ENCODE assay signal across 8 cellular contexts in genomic region chr7:8176370-8177081, GRCh38.
DNase-seq lines count a peak whose midpoint lies in the region; ATAC-seq lines count a peak whose summit lies in the region.

No MANE protein-coding gene starts in this region.

- no peaks in the 10 kb centered on the region for H3K27me3 Mint-ChIP-seq in CD4-positive, alpha-beta memory T cell
- no peaks in the 10 kb centered on the region for H3K27me3 Mint-ChIP-seq in T-helper 2 cell treated with Interferon-gamma antibody and Interleukin-4, amounts not matched to agents 5 μg/mL and 100 μg/mL, for 36 hours (ENCODE audit: low read depth)
- no peaks in the 10 kb centered on the region for H3K27me3 Mint-ChIP-seq in dendritic cell treated with granulocyte-macrophage colony-stimulating factor and Interleukin-4, amounts not matched to agents 40 ng/mL and 50 ng/mL, for 4 days

- intact Hi-C loops in CD4-positive, alpha-beta memory T cell (cut with micrococcal nuclease), result loop anchor here (1.0 to 2.0 kb wide), 4 partner anchors 28 to 208 kb away; partner anchors contain the start of gene GLCCI1
- intact Hi-C loops in dendritic cell treated with granulocyte-macrophage colony-stimulating factor and Interleukin-4, amounts not matched to agents 40 ng/mL and 50 ng/mL, for 4 days (cut with micrococcal nuclease), result no loop called here

- H3K27ac Mint-ChIP-seq in CD4-positive, alpha-beta memory T cell, result peak overlapping the region; percentile 91 to 98 (median 97)
- H3K27ac Mint-ChIP-seq in T-helper 2 cell treated with Interferon-gamma antibody and Interleukin-4, amounts not matched to agents 5 μg/mL and 100 μg/mL, for 36 hours, result peak overlapping the region; percentile 97
- peak overlapping the region; percentile 44 for H3K27ac Mint-ChIP-seq in dendritic cell treated with granulocyte-macrophage colony-stimulating factor and Interleukin-4, amounts not matched to agents 40 ng/mL and 50 ng/mL, for 4 days

- H3K36me3 Mint-ChIP-seq in CD4-positive, alpha-beta memory T cell, result no peaks in the 10 kb centered on the region
- peaks cover 14% of the 10 kb centered on the region for H3K36me3 Mint-ChIP-seq in T-helper 2 cell treated with Interferon-gamma antibody and Interleukin-4, amounts not matched to agents 5 μg/mL and 100 μg/mL, for 36 hours (ENCODE audit: low read depth)
- no peaks in the 10 kb centered on the region for H3K36me3 Mint-ChIP-seq in dendritic cell treated with granulocyte-macrophage colony-stimulating factor and Interleukin-4, amounts not matched to agents 40 ng/mL and 50 ng/mL, for 4 days (ENCODE audit: low read depth)

- H3K27ac ChIP-seq in CD4-positive, alpha-beta memory T cell (ENCODE audit: low read depth, low read length), result peak overlapping the region; percentile 69

- H3K4me3 ChIP-seq in CD4-positive, alpha-beta memory T cell (ENCODE audit: low read length in 2 of 2), result peak overlapping the region in 1 of 2 donors; percentile 34

- H3K4me3 Mint-ChIP-seq in CD4-positive, alpha-beta memory T cell, result peak overlapping the region; percentile 71 to 87 (median 80)
- peak overlapping the region; percentile 67 for H3K4me3 Mint-ChIP-seq in T-helper 2 cell treated with Interferon-gamma antibody and Interleukin-4, amounts not matched to agents 5 μg/mL and 100 μg/mL, for 36 hours
- peak overlapping the region; percentile 1 for H3K4me3 Mint-ChIP-seq in dendritic cell treated with granulocyte-macrophage colony-stimulating factor and Interleukin-4, amounts not matched to agents 40 ng/mL and 50 ng/mL, for 4 days

- peaks cover 45 to 65% (median 54%) of the 10 kb centered on the region in 4 donors for H3K4me1 Mint-ChIP-seq in CD4-positive, alpha-beta memory T cell
- H3K4me1 Mint-ChIP-seq in T-helper 2 cell treated with Interferon-gamma antibody and Interleukin-4, amounts not matched to agents 5 μg/mL and 100 μg/mL, for 36 hours (ENCODE audit: low read depth), result peaks cover 43% of the 10 kb centered on the region
- H3K4me1 Mint-ChIP-seq in dendritic cell treated with granulocyte-macrophage colony-stimulating factor and Interleukin-4, amounts not matched to agents 40 ng/mL and 50 ng/mL, for 4 days (ENCODE audit: low read depth), result peaks cover 51% of the 10 kb centered on the region

- no peaks in the 10 kb centered on the region for H3K9me3 Mint-ChIP-seq in CD4-positive, alpha-beta memory T cell
- H3K9me3 Mint-ChIP-seq in T-helper 2 cell treated with Interferon-gamma antibody and Interleukin-4, amounts not matched to agents 5 μg/mL and 100 μg/mL, for 36 hours, result peaks cover 8% of the 10 kb centered on the region
- H3K9me3 Mint-ChIP-seq in dendritic cell treated with granulocyte-macrophage colony-stimulating factor and Interleukin-4, amounts not matched to agents 40 ng/mL and 50 ng/mL, for 4 days, result no peaks in the 10 kb centered on the region

- H3K9me3 ChIP-seq in CD4-positive, alpha-beta memory T cell (ENCODE audit: control insufficient read depth in 1 of 2, low read length in 2 of 2), result no peaks in the 10 kb centered on the region

- no peaks in the 10 kb centered on the region for H3K27me3 ChIP-seq in CD4-positive, alpha-beta memory T cell (ENCODE audit: insufficient read depth, low read length)

- peak; percentile 64 for ATAC-seq in GM19328 (IDR thresholded peaks at IDR 0.05; ENCODE audit: unreplicated experiment)
- ATAC-seq in HG03378 (IDR thresholded peaks at IDR 0.05; ENCODE audit: unreplicated experiment), result peak; percentile 70

- no peaks in the 10 kb centered on the region for H3K36me3 ChIP-seq in CD4-positive, alpha-beta memory T cell (ENCODE audit: insufficient read depth, low read length)

- peaks cover 53% of the 10 kb centered on the region for H3K4me1 ChIP-seq in CD4-positive, alpha-beta memory T cell (ENCODE audit: insufficient read depth, low read length)

- POLR2A ChIA-PET in CD4-positive, alpha-beta memory T cell (lab: Charles Lee; ENCODE audit: partially characterized antibody), result interaction anchor here (0.6 to 2.3 kb wide), 14 partner anchors 9 to 536 kb away, joined by 3 to 15 read pairs (median 4); partner anchors contain the start of gene UMAD1

- CTCF ChIA-PET in CD4-positive, alpha-beta memory T cell (lab: Charles Lee; ENCODE audit: partially characterized antibody), result interaction anchor here (0.9 to 1.7 kb wide), 4 partner anchors 16 to 53 kb away, joined by 3 to 4 read pairs (median 4); no protein-coding TSS in a partner anchor

- DNase-seq in CD4-positive, alpha-beta memory T cell, result peak; percentile 64 to 83 (median 69)
- peak; percentile 63 for DNase-seq in T-helper 2 cell treated with Interferon-gamma antibody and Interleukin-4, amounts not matched to agents 5 μg/mL and 100 μg/mL, for 36 hours (ENCODE audit: low spot score)
- peak; percentile 24 to 40 for DNase-seq in stimulated activated CD4-positive, alpha-beta T cell treated with anti-CD3 and anti-CD28 coated beads, Interleukin-4, amount 100 ng/mL, for 48 hours (ENCODE audit: low read depth in 2 of 2)
- DNase-seq in ureter (ENCODE audit: low spot score), result no peak
- DNase-seq in AG08395 (ENCODE audit: low spot score), result no peak

Comparison
In these comparisons a context has a peak if more than half of its experiments do, and no peak if none do; other contexts are left out.
1. DNase-seq: peak in CD4-positive, alpha-beta memory T cell (5 of 5), T-helper 2 cell treated with Interferon-gamma antibody and Interleukin-4, amounts not matched to agents 5 μg/mL and 100 μg/mL, for 36 hours (single experiment) and stimulated activated CD4-positive, alpha-beta T cell treated with anti-CD3 and anti-CD28 coated beads, Interleukin-4, amount 100 ng/mL, for 48 hours (2 of 2); none in ureter (single experiment) and AG08395 (single experiment).
2. H3K27ac Mint-ChIP-seq: peak in every context shown above with its lines; median percentile 97 in CD4-positive, alpha-beta memory T cell; 97 in T-helper 2 cell treated with Interferon-gamma antibody and Interleukin-4, amounts not matched to agents 5 μg/mL and 100 μg/mL, for 36 hours; 44 in dendritic cell treated with granulocyte-macrophage colony-stimulating factor and Interleukin-4, amounts not matched to agents 40 ng/mL and 50 ng/mL, for 4 days.
3. H3K4me3 Mint-ChIP-seq: peak in every context shown above with its lines; median percentile 80 in CD4-positive, alpha-beta memory T cell; 67 in T-helper 2 cell treated with Interferon-gamma antibody and Interleukin-4, amounts not matched to agents 5 μg/mL and 100 μg/mL, for 36 hours; 1 in dendritic cell treated with granulocyte-macrophage colony-stimulating factor and Interleukin-4, amounts not matched to agents 40 ng/mL and 50 ng/mL, for 4 days.